In the genomic region with DNA sequence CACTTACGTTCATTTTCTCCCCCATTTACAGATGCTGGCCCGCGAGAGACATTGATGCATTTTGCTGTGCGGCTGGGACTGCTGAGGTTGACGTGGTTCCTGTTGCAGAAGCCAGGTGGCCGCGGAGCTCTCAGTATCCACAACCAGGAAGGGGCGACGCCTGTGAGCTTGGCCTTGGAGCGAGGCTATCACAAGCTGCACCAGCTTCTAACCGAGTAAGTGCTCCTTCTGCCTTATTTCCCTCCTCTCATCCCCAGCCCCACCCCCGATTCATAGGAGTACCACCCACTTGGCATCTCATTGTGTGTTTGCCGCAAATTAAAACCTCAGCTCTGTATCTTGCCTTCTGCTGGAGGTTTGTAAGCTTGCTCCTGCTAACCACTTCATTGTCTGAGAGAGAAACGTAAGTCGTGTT, we compare ENCODE assay signal across 8 cellular contexts.
DNase-seq lines count a peak whose midpoint lies in the region; ATAC-seq, FAIRE-seq and TF ChIP-seq lines count a peak whose summit lies in the region.

No MANE protein-coding gene starts in this region.

- no peak overlapping the region for H2BK120ac ChIP-seq in mesendoderm (ENCODE audit: low read depth, low read length)

- peak; percentile 61 for ATAC-seq in aorta (ENCODE audit: low FRiP score)
- ATAC-seq in GM21526 (IDR thresholded peaks at IDR 0.05; ENCODE audit: low FRiP score, unreplicated experiment) = no peak
- ATAC-seq in GM18907 (IDR thresholded peaks at IDR 0.05; ENCODE audit: unreplicated experiment) = no peak

- H4K8ac ChIP-seq in mesendoderm (ENCODE audit: low read depth, low read length) = no peak overlapping the region

- peak; percentile 54; the same call in 1 of the 2 replicates for TF ChIP-seq CTCF in HEK293 (tag by site-specific recombination; IDR thresholded peaks at IDR 0.05)
- peak; percentile 10 for TF ChIP-seq CTCF in cardiac fibroblast (IDR thresholded peaks at IDR 0.05; ENCODE audit: low read depth, low read length)

- H3K79me1 ChIP-seq in mesendoderm (ENCODE audit: low read length) = peaks cover 9% of the 10 kb centered on the region

- no peak for TF ChIP-seq POLR2A in GM12892 (IDR thresholded peaks at IDR 0.05; ENCODE audit: low read depth, low read length)

- FAIRE-seq in GM12892 (lab: Jason Lieb, UNC) = no peak

- no peak overlapping the region for H3K23ac ChIP-seq in mesendoderm (ENCODE audit: low read length)

- H3K4me1 ChIP-seq in HEK293 (ENCODE audit: control insufficient read depth, insufficient read depth, low read length) (peaks cover 29% of the 10 kb centered on the region), mesendoderm (ENCODE audit: control insufficient read depth, low read depth, low read length) (peaks cover 5% of the 10 kb centered on the region), aorta (ENCODE audit: control insufficient read depth in 1 of 2, insufficient read depth in 2 of 2, low read length in 2 of 2) (peaks cover 2 to 5% of the 10 kb centered on the region in 2 donors)

- intact Hi-C loops in aorta (cut with DNase I) = no loop called here

- no peak overlapping the region for H3K56ac ChIP-seq in mesendoderm (ENCODE audit: low read length)

- no peak overlapping the region for H3K9ac ChIP-seq in mesendoderm (ENCODE audit: low read length)

- DNase-seq in NOMO-1 treated with dmso at 0.1 percent for 144 hours (lab: John Stamatoyannopoulos, UW; ENCODE audit: unreplicated experiment) (peak; percentile 87), cardiac fibroblast (ENCODE audit: low read depth in 2 of 2) (peak in 1 of 2 donors; percentile 60), mesendoderm (peak; percentile 39), aorta (peak; percentile 74 to 77), GM12892 (ENCODE audit: insufficient read length) (no peak)

- no peak overlapping the region for H2BK15ac ChIP-seq in mesendoderm (replicated peaks; ENCODE audit: low read depth)

- H3K18ac ChIP-seq in mesendoderm (ENCODE audit: low read length) = no peak overlapping the region

- H3K4me3 ChIP-seq in HEK293 (ENCODE audit: low read depth, low read length) (no peak overlapping the region), cardiac fibroblast (replicated peaks in 1 of 2; ENCODE audit: low read depth in 2 of 2, low read length in 2 of 2) (no peak overlapping the region), mesendoderm (ENCODE audit: low read length) (no peak overlapping the region), aorta (ENCODE audit: low read length in 2 of 2) (no peak overlapping the region)

- WGBS in mesendoderm (ENCODE audit: extremely low coverage, insufficient coverage, low lambda C conversion rate) = no CpG with 5 or more reads among the region's 15 CpGs
- WGBS in aorta, 2 donors = 75 to 77% methylated on average over 15 of the region's 15 CpGs

- CTCF ChIA-PET in HEK293 (lab: Yijun Ruan, JAX) = interaction anchor here (0.6 to 1.1 kb wide), 3 partner anchors 17 to 49 kb away, joined by 3 to 7 read pairs (median 6); no protein-coding TSS in a partner anchor

- no peaks in the 10 kb centered on the region for H3K9me3 ChIP-seq in HEK293 (ENCODE audit: control insufficient read depth, insufficient read depth, low read depth, low read length)
- no peaks in the 10 kb centered on the region for H3K9me3 ChIP-seq in aorta (ENCODE audit: control insufficient read depth, low read length)

- no peak overlapping the region for H2BK5ac ChIP-seq in mesendoderm (ENCODE audit: low read length)

- no peak overlapping the region for H4K5ac ChIP-seq in mesendoderm (ENCODE audit: low read length)

- no peak overlapping the region for H3K27ac ChIP-seq in HEK293 (ENCODE audit: extremely low read depth, low read depth, low read length)
- H3K27ac ChIP-seq in mesendoderm (ENCODE audit: low read depth, low read length) = no peak overlapping the region
- no peak overlapping the region for H3K27ac ChIP-seq in aorta (ENCODE audit: low read depth in 1 of 2, low read length in 2 of 2)

- no peak overlapping the region for H2AK5ac ChIP-seq in mesendoderm (ENCODE audit: low read length)

- H3K4ac ChIP-seq in mesendoderm (ENCODE audit: low read depth, low read length) = no peak overlapping the region

- POLR2A ChIA-PET in HEK293 (lab: Yijun Ruan, JAX) = no interaction called here

- H3K36me3 ChIP-seq in HEK293 (ENCODE audit: control insufficient read depth in 2 of 2, insufficient read depth in 1 of 2, low read length in 2 of 2) (peaks cover 0 to 8% of the 10 kb centered on the region in 2 experiments; a peak in 2 of 3 replicates), mesendoderm (ENCODE audit: control insufficient read depth, insufficient read depth, low read length) (peaks cover 1% of the 10 kb centered on the region), aorta (ENCODE audit: control insufficient read depth in 1 of 2, insufficient read depth in 2 of 2, low read length in 1 of 2) (no peaks in the 10 kb centered on the region)

- H3K27me3 ChIP-seq in mesendoderm (ENCODE audit: insufficient read depth, low read length, poor library complexity) = no peaks in the 10 kb centered on the region
- no peaks in the 10 kb centered on the region for H3K27me3 ChIP-seq in aorta (ENCODE audit: control insufficient read depth in 1 of 2, insufficient read depth in 2 of 2, low read length in 1 of 2)

- peaks cover 2% of the 10 kb centered on the region for H3K79me2 ChIP-seq in mesendoderm (ENCODE audit: control insufficient read depth, insufficient read depth, low read length)

- H3K4me2 ChIP-seq in mesendoderm (ENCODE audit: low read length) = no peak overlapping the region

TF ChIP-seq in HEK293, 187 proteins besides CTCF, POLR2A, EP300 and RAD21:
- TF ChIP-seq, protein P1, sequence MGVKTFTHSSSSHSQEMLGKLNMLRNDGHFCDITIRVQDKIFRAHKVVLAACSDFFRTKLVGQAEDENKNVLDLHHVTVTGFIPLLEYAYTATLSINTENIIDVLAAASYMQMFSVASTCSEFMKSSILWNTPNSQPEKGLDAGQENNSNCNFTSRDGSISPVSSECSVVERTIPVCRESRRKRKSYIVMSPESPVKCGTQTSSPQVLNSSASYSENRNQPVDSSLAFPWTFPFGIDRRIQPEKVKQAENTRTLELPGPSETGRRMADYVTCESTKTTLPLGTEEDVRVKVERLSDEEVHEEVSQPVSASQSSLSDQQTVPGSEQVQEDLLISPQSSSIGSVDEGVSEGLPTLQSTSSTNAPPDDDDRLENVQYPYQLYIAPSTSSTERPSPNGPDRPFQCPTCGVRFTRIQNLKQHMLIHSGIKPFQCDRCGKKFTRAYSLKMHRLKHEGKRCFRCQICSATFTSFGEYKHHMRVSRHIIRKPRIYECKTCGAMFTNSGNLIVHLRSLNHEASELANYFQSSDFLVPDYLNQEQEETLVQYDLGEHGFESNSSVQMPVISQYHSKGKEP (tag by site-specific recombination; IDR thresholded peaks at IDR 0.05) = no peak
- TF ChIP-seq ZNF121 (tag by site-specific recombination; IDR thresholded peaks at IDR 0.05) (no peak), SCRT2 (tag by site-specific recombination; IDR thresholded peaks at IDR 0.05) (peak; percentile 40; the same call in 1 of the 2 replicates), ZBTB17 (tag by site-specific recombination; IDR thresholded peaks at IDR 0.05) (peak; percentile 68; the same call in 1 of the 2 replicates)
- TF ChIP-seq, protein P2, sequence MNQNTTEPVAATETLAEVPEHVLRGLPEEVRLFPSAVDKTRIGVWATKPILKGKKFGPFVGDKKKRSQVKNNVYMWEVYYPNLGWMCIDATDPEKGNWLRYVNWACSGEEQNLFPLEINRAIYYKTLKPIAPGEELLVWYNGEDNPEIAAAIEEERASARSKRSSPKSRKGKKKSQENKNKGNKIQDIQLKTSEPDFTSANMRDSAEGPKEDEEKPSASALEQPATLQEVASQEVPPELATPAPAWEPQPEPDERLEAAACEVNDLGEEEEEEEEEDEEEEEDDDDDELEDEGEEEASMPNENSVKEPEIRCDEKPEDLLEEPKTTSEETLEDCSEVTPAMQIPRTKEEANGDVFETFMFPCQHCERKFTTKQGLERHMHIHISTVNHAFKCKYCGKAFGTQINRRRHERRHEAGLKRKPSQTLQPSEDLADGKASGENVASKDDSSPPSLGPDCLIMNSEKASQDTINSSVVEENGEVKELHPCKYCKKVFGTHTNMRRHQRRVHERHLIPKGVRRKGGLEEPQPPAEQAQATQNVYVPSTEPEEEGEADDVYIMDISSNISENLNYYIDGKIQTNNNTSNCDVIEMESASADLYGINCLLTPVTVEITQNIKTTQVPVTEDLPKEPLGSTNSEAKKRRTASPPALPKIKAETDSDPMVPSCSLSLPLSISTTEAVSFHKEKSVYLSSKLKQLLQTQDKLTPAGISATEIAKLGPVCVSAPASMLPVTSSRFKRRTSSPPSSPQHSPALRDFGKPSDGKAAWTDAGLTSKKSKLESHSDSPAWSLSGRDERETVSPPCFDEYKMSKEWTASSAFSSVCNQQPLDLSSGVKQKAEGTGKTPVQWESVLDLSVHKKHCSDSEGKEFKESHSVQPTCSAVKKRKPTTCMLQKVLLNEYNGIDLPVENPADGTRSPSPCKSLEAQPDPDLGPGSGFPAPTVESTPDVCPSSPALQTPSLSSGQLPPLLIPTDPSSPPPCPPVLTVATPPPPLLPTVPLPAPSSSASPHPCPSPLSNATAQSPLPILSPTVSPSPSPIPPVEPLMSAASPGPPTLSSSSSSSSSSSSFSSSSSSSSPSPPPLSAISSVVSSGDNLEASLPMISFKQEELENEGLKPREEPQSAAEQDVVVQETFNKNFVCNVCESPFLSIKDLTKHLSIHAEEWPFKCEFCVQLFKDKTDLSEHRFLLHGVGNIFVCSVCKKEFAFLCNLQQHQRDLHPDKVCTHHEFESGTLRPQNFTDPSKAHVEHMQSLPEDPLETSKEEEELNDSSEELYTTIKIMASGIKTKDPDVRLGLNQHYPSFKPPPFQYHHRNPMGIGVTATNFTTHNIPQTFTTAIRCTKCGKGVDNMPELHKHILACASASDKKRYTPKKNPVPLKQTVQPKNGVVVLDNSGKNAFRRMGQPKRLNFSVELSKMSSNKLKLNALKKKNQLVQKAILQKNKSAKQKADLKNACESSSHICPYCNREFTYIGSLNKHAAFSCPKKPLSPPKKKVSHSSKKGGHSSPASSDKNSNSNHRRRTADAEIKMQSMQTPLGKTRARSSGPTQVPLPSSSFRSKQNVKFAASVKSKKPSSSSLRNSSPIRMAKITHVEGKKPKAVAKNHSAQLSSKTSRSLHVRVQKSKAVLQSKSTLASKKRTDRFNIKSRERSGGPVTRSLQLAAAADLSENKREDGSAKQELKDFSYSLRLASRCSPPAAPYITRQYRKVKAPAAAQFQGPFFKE (tag by site-specific recombination; IDR thresholded peaks at IDR 0.05; ENCODE audit: borderline replicate concordance) = no peak
